Comparison of ENCODE assay signal across 13 cellular contexts in genomic region chr3:33918357-33918756, GRCh38.
"Had no signal": no experiment of that assay in that cellular context is flagged by ENCODE, and none has a peak within 500 bp of the region (broad histone marks: within the 10 kb centered on the region; RNA-seq: fewer than 3 reads in every experiment).

No MANE protein-coding gene starts in this region.

- H3K9me3 Mint-ChIP-seq: activated naive CD4-positive, alpha-beta T cell treated with anti-CD3 and anti-CD28 coated beads, Interleukin-2, amount 50 U/mL, for 72 hours; stimulated activated memory B cell treated with anti-CD40 and anti-IgM and Interleukin-4, amounts not matched to agents 10 μg/mL and 1 μg/mL and 100 μg/mL, for 72 hours; T-helper 1 cell treated with Interleukin-12 subunit alpha and Interleukin-12 subunit beta and Interleukin-4 antibody, amounts not matched to agents 30 μg/mL and 1 μg/mL, for 36 hours had no signal

- DNase-seq: activated effector memory CD4-positive, alpha-beta T cell treated with Interleukin-2 at 50 U/mL for 16 hours; foreskin melanocyte; left ventricle myocardium superior; posterior cingulate gyrus; right cardiac atrium; spleen; stimulated activated CD4-positive, alpha-beta T cell treated with anti-CD3 and anti-CD28 coated beads, Interleukin-1b, Interleukin-23, amount 100 ng/mL, for 48 hours; transverse colon had no signal

- H3K27me3 ChIP-seq: esophagus muscularis mucosa, neutrophil, transverse colon had no signal

- ATAC-seq: activated naive CD4-positive, alpha-beta T cell treated with anti-CD3 and anti-CD28 coated beads, Interleukin-2, amount 50 U/mL, for 72 hours; left ventricle myocardium superior; right cardiac atrium; stimulated activated memory B cell treated with anti-CD40 and anti-IgM and Interleukin-4, amounts not matched to agents 10 μg/mL and 1 μg/mL and 100 μg/mL, for 72 hours had no signal

- H3K9me3 ChIP-seq: esophagus muscularis mucosa, neutrophil, spleen, transverse colon had no signal

- H3K36me3 ChIP-seq: esophagus muscularis mucosa, neutrophil, spleen, transverse colon had no signal

- H3K27ac Mint-ChIP-seq: activated naive CD4-positive, alpha-beta T cell treated with anti-CD3 and anti-CD28 coated beads, Interleukin-2, amount 50 U/mL, for 72 hours; stimulated activated memory B cell treated with anti-CD40 and anti-IgM and Interleukin-4, amounts not matched to agents 10 μg/mL and 1 μg/mL and 100 μg/mL, for 72 hours; T-helper 1 cell treated with Interleukin-12 subunit alpha and Interleukin-12 subunit beta and Interleukin-4 antibody, amounts not matched to agents 30 μg/mL and 1 μg/mL, for 36 hours had no signal

- H3K36me3 Mint-ChIP-seq: activated naive CD4-positive, alpha-beta T cell treated with anti-CD3 and anti-CD28 coated beads, Interleukin-2, amount 50 U/mL, for 72 hours; stimulated activated memory B cell treated with anti-CD40 and anti-IgM and Interleukin-4, amounts not matched to agents 10 μg/mL and 1 μg/mL and 100 μg/mL, for 72 hours had no signal

- H3K27ac ChIP-seq: esophagus muscularis mucosa, neutrophil, spleen, transverse colon had no signal

- H3K4me3 Mint-ChIP-seq: stimulated activated memory B cell treated with anti-CD40 and anti-IgM and Interleukin-4, amounts not matched to agents 10 μg/mL and 1 μg/mL and 100 μg/mL, for 72 hours; T-helper 1 cell treated with Interleukin-12 subunit alpha and Interleukin-12 subunit beta and Interleukin-4 antibody, amounts not matched to agents 30 μg/mL and 1 μg/mL, for 36 hours had no signal

- H3K4me3 ChIP-seq: esophagus muscularis mucosa, spleen, transverse colon had no signal

- H3K4me1 ChIP-seq: esophagus muscularis mucosa, spleen, transverse colon had no signal
